ENCODE assay signal across 25 cellular contexts in the genomic region with DNA sequence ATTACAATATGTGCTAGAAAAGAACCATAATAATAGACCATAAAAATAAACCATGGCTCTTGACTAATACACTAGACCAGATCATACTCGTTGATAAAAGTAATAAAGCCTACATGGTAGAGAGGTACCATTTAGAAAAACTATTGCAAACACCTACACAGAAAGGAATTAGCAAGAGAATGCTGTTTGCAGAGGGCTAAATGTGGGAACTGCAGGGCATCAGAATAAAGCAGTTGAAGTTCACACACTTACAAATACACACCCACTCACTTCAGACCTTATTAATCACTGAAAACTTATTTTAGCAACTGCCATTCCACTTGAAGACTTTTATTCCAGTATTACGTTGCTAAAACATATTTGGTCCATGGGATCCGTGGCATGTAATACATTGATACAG.
"Had no signal": no experiment of that assay in that cellular context is flagged by ENCODE, and none has a peak within 500 bp of the region (broad histone marks: within the 10 kb centered on the region; RNA-seq: fewer than 3 reads in every experiment).

No MANE protein-coding gene starts in this region.

- H3K9me3 Mint-ChIP-seq: activated naive CD4-positive, alpha-beta T cell treated with anti-CD3 and anti-CD28 coated beads, Interleukin-2, amount 50 U/mL, for 72 hours; central memory CD8-positive, alpha-beta T cell; naive thymus-derived CD8-positive, alpha-beta T cell; stimulated activated memory B cell treated with anti-CD40 and anti-IgM and Interleukin-4, amounts not matched to agents 10 μg/mL and 1 μg/mL and 100 μg/mL, for 72 hours; T-helper 1 cell treated with Interleukin-12 subunit alpha and Interleukin-12 subunit beta and Interleukin-4 antibody, amounts not matched to agents 30 μg/mL and 1 μg/mL, for 36 hours had no signal

- H3K27me3 Mint-ChIP-seq: brain; stimulated activated memory B cell treated with anti-CD40 and anti-IgM and Interleukin-4, amounts not matched to agents 10 μg/mL and 1 μg/mL and 100 μg/mL, for 72 hours had no signal

- H3K9me3 ChIP-seq: adrenal gland, gastroesophageal sphincter, heart left ventricle, left ventricle myocardium inferior, mucosa of descending colon, ovary, spleen, testis, upper lobe of left lung had no signal

- H3K36me3 ChIP-seq: adrenal gland, gastroesophageal sphincter, heart left ventricle, left ventricle myocardium inferior, ovary, spleen, upper lobe of left lung, WERI-Rb-1 had no signal

- H3K27ac ChIP-seq: adrenal gland, coronary artery, gastroesophageal sphincter, heart left ventricle, left ventricle myocardium inferior, ovary, spleen, testis, upper lobe of left lung, WERI-Rb-1 had no signal

- ATAC-seq: activated naive CD4-positive, alpha-beta T cell treated with anti-CD3 and anti-CD28 coated beads, Interleukin-2, amount 50 U/mL, for 72 hours; esophagus mucosa; gastroesophageal sphincter; heart left ventricle; mucosa of descending colon; naive thymus-derived CD8-positive, alpha-beta T cell; sciatic nerve; stimulated activated memory B cell treated with anti-CD40 and anti-IgM and Interleukin-4, amounts not matched to agents 10 μg/mL and 1 μg/mL and 100 μg/mL, for 72 hours had no signal

- FAIRE-seq: endometrium, kidney had no signal

- H3K4me3 ChIP-seq: adrenal gland, coronary artery, gastroesophageal sphincter, heart left ventricle, left ventricle myocardium inferior, mucosa of descending colon, ovary, spleen, testis, upper lobe of left lung had no signal

- DNase-seq: activated CD4-positive, alpha-beta T cell treated with anti-CD3 and anti-CD28 coated beads for 1 hour; activated CD4-positive, alpha-beta T cell treated with anti-CD3 and anti-CD28 coated beads, Interleukin-2, amount 50 U/mL, for 4 hours; activated gamma-delta T cell; adrenal gland; heart left ventricle; kidney; left ventricle myocardium inferior; mucosa of descending colon; naive thymus-derived CD8-positive, alpha-beta T cell; ovary; spleen; stimulated activated CD4-positive, alpha-beta T cell treated with anti-CD3 and anti-CD28 coated beads, Interleukin-4, amount 100 ng/mL, for 4 hours; testis; upper lobe of left lung; WERI-Rb-1 had no signal

- H3K4me3 Mint-ChIP-seq: brain; central memory CD8-positive, alpha-beta T cell; naive thymus-derived CD8-positive, alpha-beta T cell; stimulated activated memory B cell treated with anti-CD40 and anti-IgM and Interleukin-4, amounts not matched to agents 10 μg/mL and 1 μg/mL and 100 μg/mL, for 72 hours; T-helper 1 cell treated with Interleukin-12 subunit alpha and Interleukin-12 subunit beta and Interleukin-4 antibody, amounts not matched to agents 30 μg/mL and 1 μg/mL, for 36 hours had no signal

- H3K4me1 Mint-ChIP-seq: central memory CD8-positive, alpha-beta T cell had no signal

- H3K4me1 ChIP-seq: adrenal gland, testis, upper lobe of left lung had no signal

- H3K36me3 Mint-ChIP-seq: naive thymus-derived CD8-positive, alpha-beta T cell; stimulated activated memory B cell treated with anti-CD40 and anti-IgM and Interleukin-4, amounts not matched to agents 10 μg/mL and 1 μg/mL and 100 μg/mL, for 72 hours had no signal

- H3K27ac Mint-ChIP-seq: activated naive CD4-positive, alpha-beta T cell treated with anti-CD3 and anti-CD28 coated beads, Interleukin-2, amount 50 U/mL, for 72 hours; brain; naive thymus-derived CD8-positive, alpha-beta T cell; stimulated activated memory B cell treated with anti-CD40 and anti-IgM and Interleukin-4, amounts not matched to agents 10 μg/mL and 1 μg/mL and 100 μg/mL, for 72 hours; T-helper 1 cell treated with Interleukin-12 subunit alpha and Interleukin-12 subunit beta and Interleukin-4 antibody, amounts not matched to agents 30 μg/mL and 1 μg/mL, for 36 hours had no signal
